ENCODE assay signal across 10 cellular contexts in the genomic region with DNA sequence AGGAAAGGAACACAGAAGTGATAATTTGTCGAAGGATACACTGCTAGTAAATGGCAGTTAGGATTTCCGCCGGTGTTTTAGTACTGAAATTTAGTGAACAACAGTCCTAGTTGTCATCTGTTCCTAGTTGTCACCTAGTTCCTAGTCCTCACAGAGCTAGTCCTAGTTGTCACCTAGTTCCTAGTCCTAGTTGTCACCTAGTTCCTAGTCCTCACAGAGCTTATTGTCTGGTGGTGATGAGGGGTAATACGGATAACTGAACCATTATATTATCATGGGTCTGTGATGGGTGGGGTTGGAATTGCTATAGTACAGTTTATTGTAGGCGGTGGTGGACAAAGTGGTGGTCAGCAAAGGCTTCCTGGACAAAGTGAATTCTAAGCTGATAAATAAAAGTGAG. TPM values are rescaled to one million over a fixed set of nuclear protein-coding genes. Genes with fewer than 3 reads are reported as not detected.
DNase-seq lines count a peak whose midpoint lies in the region; ATAC-seq and TF ChIP-seq lines count a peak whose summit lies in the region.
"Had no signal": no experiment of that assay in that cellular context is flagged by ENCODE, and none has a peak within 500 bp of the region (broad histone marks: within the 10 kb centered on the region; RNA-seq: fewer than 3 reads in every experiment).

No MANE protein-coding gene starts in this region.

- CTCF ChIA-PET in activated CD8-positive, alpha-beta memory T cell treated with anti-CD3 and anti-CD28 coated beads, Interleukin-2, amount 10 ng/mL, durations not matched to agents 7 days and 5 days (lab: Charles Lee) = interaction anchor here (0.9 kb wide), 1 partner anchor 316 kb away, joined by 3 read pairs; no protein-coding TSS in a partner anchor

- no peaks in the 10 kb centered on the region for H3K9me3 ChIP-seq in OCI-LY1 (ENCODE audit: low read length)
- no peaks in the 10 kb centered on the region for H3K9me3 ChIP-seq in osteoblast (ENCODE audit: low read depth, low read length)
- H3K9me3 ChIP-seq: pancreas had no signal

- peaks cover 33% of the 10 kb centered on the region for H3K4me1 Mint-ChIP-seq in activated CD8-positive, alpha-beta memory T cell treated with anti-CD3 and anti-CD28 coated beads, Interleukin-2, amount 10 ng/mL, durations not matched to agents 7 days and 5 days
- H3K4me1 Mint-ChIP-seq in effector memory CD8-positive, alpha-beta T cell (ENCODE audit: low read depth in 2 of 2) = peaks cover 27 to 35% of the 10 kb centered on the region in 2 donors

- H3K4me1 ChIP-seq in OCI-LY1 (ENCODE audit: insufficient read depth, low read length, severe bottlenecking) (peaks cover 23% of the 10 kb centered on the region), osteoblast (ENCODE audit: insufficient read depth, low read length) (peaks cover 28% of the 10 kb centered on the region)

- peaks cover 35% of the 10 kb centered on the region for H3K36me3 ChIP-seq in OCI-LY1 (ENCODE audit: insufficient read depth, low read length)
- peaks cover 32% of the 10 kb centered on the region for H3K36me3 ChIP-seq in osteoblast (ENCODE audit: insufficient read depth, low read length)

- H3K36me3 Mint-ChIP-seq in activated CD8-positive, alpha-beta memory T cell treated with anti-CD3 and anti-CD28 coated beads, Interleukin-2, amount 10 ng/mL, durations not matched to agents 7 days and 5 days = peaks cover 23% of the 10 kb centered on the region
- peaks cover 10% of the 10 kb centered on the region for H3K36me3 Mint-ChIP-seq in effector memory CD8-positive, alpha-beta T cell (ENCODE audit: insufficient read depth)

- H3F3A ChIP-seq in OCI-LY1 (ENCODE audit: insufficient read depth, low read length) = no peaks in the 10 kb centered on the region

- TF ChIP-seq CTCF in OCI-LY1 (IDR thresholded peaks at IDR 0.05; ENCODE audit: low read length) (no peak), osteoblast (IDR thresholded peaks at IDR 0.05; ENCODE audit: extremely low read depth, low read depth, low read length) (no peak)

- DNase-seq in activated CD8-positive, alpha-beta memory T cell treated with anti-CD3 and anti-CD28 coated beads, Interleukin-2, amount 10 ng/mL, durations not matched to agents 7 days and 5 days = no peak
- no peak for DNase-seq in activated CD8-positive, alpha-beta memory T cell treated with anti-CD3 and anti-CD28 coated beads for 24 hours
- no peak for DNase-seq in effector memory CD8-positive, alpha-beta T cell
- DNase-seq in osteoblast (ENCODE audit: insufficient read length, low spot score, missing footprints) (no peak), Ammon's horn (ENCODE audit: low spot score) (no peak), NCI-H2227 (lab: John Stamatoyannopoulos, UW; ENCODE audit: unreplicated experiment) (no peak)
- DNase-seq: hippocampal formation, pancreas had no signal

- H3K4me2 ChIP-seq in OCI-LY1 (ENCODE audit: low read length) (peak overlapping the region; percentile 87), osteoblast (ENCODE audit: insufficient read depth, low read length) (peak overlapping the region; percentile 94)

- H3K27ac ChIP-seq in OCI-LY1 (ENCODE audit: low read depth, low read length, poor library complexity, severe bottlenecking) (no peak overlapping the region), osteoblast (ENCODE audit: low read depth, low read length) (no peak overlapping the region)
- H3K27ac ChIP-seq: pancreas had no signal

- ATAC-seq in activated CD8-positive, alpha-beta memory T cell treated with anti-CD3 and anti-CD28 coated beads, Interleukin-2, amount 10 ng/mL, durations not matched to agents 7 days and 5 days = no peak
- ATAC-seq in effector memory CD8-positive, alpha-beta T cell (replicated peaks) = no peak
- ATAC-seq in HG02678 (IDR thresholded peaks at IDR 0.05; ENCODE audit: unreplicated experiment) = no peak
- ATAC-seq: pancreas had no signal

- H3K9me3 Mint-ChIP-seq in activated CD8-positive, alpha-beta memory T cell treated with anti-CD3 and anti-CD28 coated beads, Interleukin-2, amount 10 ng/mL, durations not matched to agents 7 days and 5 days (ENCODE audit: low read depth) = no peaks in the 10 kb centered on the region
- no peaks in the 10 kb centered on the region for H3K9me3 Mint-ChIP-seq in effector memory CD8-positive, alpha-beta T cell

- H3K9me2 ChIP-seq in OCI-LY1 (ENCODE audit: low read depth, low read length) = no peaks in the 10 kb centered on the region

- H2AFZ ChIP-seq in OCI-LY1 (ENCODE audit: low read length) (no peak overlapping the region), osteoblast (ENCODE audit: low read length) (no peak overlapping the region)

- H3K4me3 Mint-ChIP-seq in activated CD8-positive, alpha-beta memory T cell treated with anti-CD3 and anti-CD28 coated beads, Interleukin-2, amount 10 ng/mL, durations not matched to agents 7 days and 5 days = peak overlapping the region; percentile 95
- peak overlapping the region; percentile 99 to 100 for H3K4me3 Mint-ChIP-seq in effector memory CD8-positive, alpha-beta T cell

- H4K20me1 ChIP-seq in OCI-LY1 (ENCODE audit: insufficient read depth, low read length) (no peaks in the 10 kb centered on the region), osteoblast (ENCODE audit: insufficient read depth, low read length) (peaks cover 21% of the 10 kb centered on the region)

- H3K4me3 ChIP-seq in OCI-LY1 (ENCODE audit: low read depth, low read length, poor library complexity, severe bottlenecking) (peak overlapping the region; percentile 98), osteoblast (ENCODE audit: insufficient read depth, low read length) (peak overlapping the region; percentile 93)

- no peaks in the 10 kb centered on the region for H3K27me3 ChIP-seq in OCI-LY1 (ENCODE audit: insufficient read depth, low read length)
- H3K27me3 ChIP-seq in osteoblast (ENCODE audit: insufficient read depth, low read length) = no peaks in the 10 kb centered on the region
- H3K27me3 ChIP-seq: pancreas had no signal

- no peak overlapping the region for H3K9ac ChIP-seq in OCI-LY1 (ENCODE audit: low read length)

- H3K27me3 Mint-ChIP-seq in activated CD8-positive, alpha-beta memory T cell treated with anti-CD3 and anti-CD28 coated beads, Interleukin-2, amount 10 ng/mL, durations not matched to agents 7 days and 5 days = no peaks in the 10 kb centered on the region
- no peaks in the 10 kb centered on the region for H3K27me3 Mint-ChIP-seq in effector memory CD8-positive, alpha-beta T cell

- H3K79me2 ChIP-seq in OCI-LY1 (ENCODE audit: insufficient read depth, low read length) = peaks cover 26% of the 10 kb centered on the region
- H3K79me2 ChIP-seq in osteoblast (ENCODE audit: insufficient read depth, low read length) = peaks cover 41% of the 10 kb centered on the region

- H3K27ac Mint-ChIP-seq in activated CD8-positive, alpha-beta memory T cell treated with anti-CD3 and anti-CD28 coated beads, Interleukin-2, amount 10 ng/mL, durations not matched to agents 7 days and 5 days = no peak overlapping the region
- H3K27ac Mint-ChIP-seq in effector memory CD8-positive, alpha-beta T cell = peak overlapping the region in 1 of 2 donors; percentile 14

RNA-seq across cellular contexts. Expression of gene SNRNP48, which starts 1.8 kb away (rescaled TPM):
- total RNA-seq in activated CD8-positive, alpha-beta memory T cell treated with anti-CD3 and anti-CD28 coated beads, Interleukin-2, amount 10 ng/mL, durations not matched to agents 7 days and 5 days = 10 to 100 TPM; 14.3 to 15.1 TPM
- 15.9 and 19.7 TPM in 2 replicates for total RNA-seq in osteoblast

RNA-seq across cellular contexts. Expression of gene DSP, which starts 50.3 kb away (rescaled TPM):
- total RNA-seq in activated CD8-positive, alpha-beta memory T cell treated with anti-CD3 and anti-CD28 coated beads, Interleukin-2, amount 10 ng/mL, durations not matched to agents 7 days and 5 days = under 1 TPM; 0.09 to 0.12 TPM
- 84.0 and 119 TPM in 2 replicates for total RNA-seq in osteoblast

Comparison
In these comparisons a context has a peak if more than half of its experiments do, and no peak if none do; other contexts are left out.
1. RNA of gene DSP, which starts 50.3 kb away (total RNA-seq): 84.0 to 119 TPM in osteoblast; 0.09 to 0.12 TPM in activated CD8-positive, alpha-beta memory T cell treated with anti-CD3 and anti-CD28 coated beads, Interleukin-2, amount 10 ng/mL, durations not matched to agents 7 days and 5 days; every median in the first group is over 10 times any median in the second.